In genomic region chr7:99097730-99098129, GRCh38 we compare ENCODE assay signal across 18 cellular contexts. TPM values are rescaled to one million over a fixed set of nuclear protein-coding genes. Genes with fewer than 3 reads are reported as not detected.
DNase-seq lines count a peak whose midpoint lies in the region; ATAC-seq, FAIRE-seq and TF ChIP-seq lines count a peak whose summit lies in the region.
"Had no signal": no experiment of that assay in that cellular context is flagged by ENCODE, and none has a peak within 500 bp of the region (broad histone marks: within the 10 kb centered on the region; RNA-seq: fewer than 3 reads in every experiment).

No MANE protein-coding gene starts in this region.

- peaks cover 16% of the 10 kb centered on the region for H3K4me1 Mint-ChIP-seq in stimulated activated naive CD8-positive, alpha-beta T cell treated with anti-CD3 and anti-CD28 coated beads, Interleukin-15, amount 100 ng/mL, for 72 hours
- H3K4me1 Mint-ChIP-seq: CD14-positive monocyte had no signal

- H3K4me3 Mint-ChIP-seq in stimulated activated naive CD8-positive, alpha-beta T cell treated with anti-CD3 and anti-CD28 coated beads, Interleukin-15, amount 100 ng/mL, for 72 hours, result no peak overlapping the region
- H3K4me3 Mint-ChIP-seq: CD14-positive monocyte had no signal

- H4K20me1 ChIP-seq in Karpas-422 (ENCODE audit: insufficient read depth, low read depth, low read length), result no peaks in the 10 kb centered on the region

- H3K4me2 ChIP-seq in Karpas-422 (ENCODE audit: low read depth, low read length, poor library complexity, severe bottlenecking), result peak overlapping the region; percentile 18

- H3K27me3 ChIP-seq in Karpas-422 (ENCODE audit: low read length) (no peaks in the 10 kb centered on the region), body of pancreas (no peaks in the 10 kb centered on the region), pancreas (peaks cover 0 to 2% (median 0%) of the 10 kb centered on the region in 4 donors), thoracic aorta (replicated peaks; ENCODE audit: insufficient read depth) (no peaks in the 10 kb centered on the region)
- H3K27me3 ChIP-seq: SJSA1 had no signal

- TF ChIP-seq POLR2A in body of pancreas (IDR thresholded peaks at IDR 0.05), result no peak

- intact Hi-C loops in body of pancreas (cut with DNase I), result no loop called here
- intact Hi-C loops in pancreas (cut with DNase I), result no loop called here

- H3K4me1 ChIP-seq in Karpas-422 (ENCODE audit: low read length) (peaks cover 80% of the 10 kb centered on the region), body of pancreas (peaks cover 64% of the 10 kb centered on the region), pancreas (peaks cover 47 to 69% (median 53%) of the 10 kb centered on the region in 3 donors), thoracic aorta (ENCODE audit: control insufficient read depth in 1 of 2, low read depth in 2 of 2) (peaks cover 22 to 69% of the 10 kb centered on the region in 2 donors)

- ATAC-seq in body of pancreas, result no peak
- no peak for ATAC-seq in pancreas
- ATAC-seq in thoracic aorta (ENCODE audit: insufficient number of reproducible peaks, low FRiP score, low read depth), result no peak
- ATAC-seq in GM18873 (IDR thresholded peaks at IDR 0.05; ENCODE audit: low FRiP score, unreplicated experiment), result no peak
- ATAC-seq in stimulated activated naive CD8-positive, alpha-beta T cell treated with anti-CD3 and anti-CD28 coated beads, Interleukin-15, amount 100 ng/mL, for 72 hours, result no peak
- ATAC-seq: PC-3 had no signal

- 67 to 70% methylated on average over 2 of the region's 2 CpGs for WGBS in body of pancreas, 2 donors
- WGBS in pancreas, 2 donors, result 67% methylated on average over 2 of the region's 2 CpGs

- H3K9ac ChIP-seq in Karpas-422 (ENCODE audit: low read length), result no peak overlapping the region; the same call in 1 of the 2 replicates

- peaks cover 14% of the 10 kb centered on the region; the same call in 1 of the 2 replicates for H3K36me3 ChIP-seq in Karpas-422 (ENCODE audit: insufficient read depth, low read length)
- H3K36me3 ChIP-seq in body of pancreas (replicated peaks in 1 of 2; ENCODE audit: insufficient read depth in 1 of 2, low read depth in 2 of 2), result no peaks in the 10 kb centered on the region
- no peaks in the 10 kb centered on the region for H3K36me3 ChIP-seq in pancreas
- H3K36me3 ChIP-seq in thoracic aorta, result no peaks in the 10 kb centered on the region
- H3K36me3 ChIP-seq: SJSA1 had no signal

- DNase-seq in Karpas-422 (no peak), body of pancreas (no peak), pancreas (no peak), thoracic aorta (ENCODE audit: low spot score) (no peak), GM10266 (ENCODE audit: extremely low spot score) (no peak), KBM-7 (no peak)
- DNase-seq in stimulated activated naive CD8-positive, alpha-beta T cell treated with anti-CD3 and anti-CD28 coated beads, Interleukin-15, amount 100 ng/mL, for 72 hours, result no peak
- DNase-seq: GF-D8, IMR-90, NCI-H1092, NCI-H510A treated with DMSO at 0.1 percent for 48 hours, NCI-H82, PC-3 had no signal

- in situ Hi-C loops in KBM-7 (cut with MboI; ENCODE audit: low pct_unique_long_range_greater_than_20kb, low sequenced_read_pairs), result no loop called here

- no peak for FAIRE-seq in pancreas (lab: Jason Lieb, UNC)
- FAIRE-seq: GM12892, H54 had no signal

- peaks cover 14 to 18% of the 10 kb centered on the region in 2 donors for H3K9me3 Mint-ChIP-seq in stimulated activated naive CD8-positive, alpha-beta T cell treated with anti-CD3 and anti-CD28 coated beads, Interleukin-15, amount 100 ng/mL, for 72 hours

- no peaks in the 10 kb centered on the region for H3K9me2 ChIP-seq in Karpas-422 (replicated peaks; ENCODE audit: insufficient read depth, low read length)

- no peak overlapping the region for H3K4me3 ChIP-seq in Karpas-422 (ENCODE audit: low read length)
- no peak overlapping the region for H3K4me3 ChIP-seq in body of pancreas
- H3K4me3 ChIP-seq in pancreas, result no peak overlapping the region
- no peak overlapping the region for H3K4me3 ChIP-seq in thoracic aorta
- H3K4me3 ChIP-seq: SJSA1 had no signal

- H3K27ac ChIP-seq in Karpas-422 (ENCODE audit: low read length) (peak overlapping the region; percentile 64), body of pancreas (peak overlapping the region in 3 of 4 donors; percentile 89 to 97 (median 97)), pancreas (peak overlapping the region; percentile 23 to 66 (median 36)), thoracic aorta (peak overlapping the region; percentile 62 to 69)
- H3K27ac ChIP-seq: SJSA1 had no signal

- H3K9me3 ChIP-seq in Karpas-422 (ENCODE audit: low read length), result no peaks in the 10 kb centered on the region
- no peaks in the 10 kb centered on the region for H3K9me3 ChIP-seq in body of pancreas
- H3K9me3 ChIP-seq in pancreas, result no peaks in the 10 kb centered on the region
- H3K9me3 ChIP-seq in thoracic aorta, result no peaks in the 10 kb centered on the region

- TF ChIP-seq CTCF in body of pancreas (IDR thresholded peaks at IDR 0.05) (no peak), pancreas (IDR thresholded peaks at IDR 0.05) (no peak), thoracic aorta (IDR thresholded peaks at IDR 0.05) (no peak), GM10266 (IDR thresholded peaks at IDR 0.05; ENCODE audit: control insufficient read depth, insufficient read depth, low read depth, missing control alignments) (no peak)

- H3K27ac Mint-ChIP-seq in stimulated activated naive CD8-positive, alpha-beta T cell treated with anti-CD3 and anti-CD28 coated beads, Interleukin-15, amount 100 ng/mL, for 72 hours, result no peak overlapping the region
- H3K27ac Mint-ChIP-seq: CD14-positive monocyte had no signal

- no peaks in the 10 kb centered on the region for H3K27me3 Mint-ChIP-seq in stimulated activated naive CD8-positive, alpha-beta T cell treated with anti-CD3 and anti-CD28 coated beads, Interleukin-15, amount 100 ng/mL, for 72 hours

- H2AFZ ChIP-seq in Karpas-422 (ENCODE audit: low read length), result no peak overlapping the region

- H3K79me2 ChIP-seq in Karpas-422 (ENCODE audit: low read length), result peaks cover 98% of the 10 kb centered on the region

RNA-seq across cellular contexts. Expression of gene SMURF1, which starts 46.2 kb away (rescaled TPM):
- total RNA-seq in Karpas-422 (2014; rRNA removed; shearing (Covaris generic); ENCODE audit: low replicate concordance), result 16.7 and 22.6 TPM in 2 replicates
- total RNA-seq in body of pancreas (10 to 100 TPM; 16.9 to 31.3 TPM), pancreas (10 to 100 TPM in 5 of 6 donors, 1 to 10 TPM in 1; 9.0 to 22.7 (median 15.7) TPM), thoracic aorta (10 to 100 TPM; 33.8 to 40.9 TPM)
- polyA plus RNA-seq in pancreas, result 10 to 100 TPM in 1 of 2 donors, 1 to 10 TPM in 1; 7.6 to 14.7 TPM

Comparison
In these comparisons a context has a peak if more than half of its experiments do, and no peak if none do; other contexts are left out.
1. H3K27ac ChIP-seq: peak in every context shown above with its lines; median percentile 97 in body of pancreas; 66 in thoracic aorta; 64 in Karpas-422; 36 in pancreas.